In the genomic region with DNA sequence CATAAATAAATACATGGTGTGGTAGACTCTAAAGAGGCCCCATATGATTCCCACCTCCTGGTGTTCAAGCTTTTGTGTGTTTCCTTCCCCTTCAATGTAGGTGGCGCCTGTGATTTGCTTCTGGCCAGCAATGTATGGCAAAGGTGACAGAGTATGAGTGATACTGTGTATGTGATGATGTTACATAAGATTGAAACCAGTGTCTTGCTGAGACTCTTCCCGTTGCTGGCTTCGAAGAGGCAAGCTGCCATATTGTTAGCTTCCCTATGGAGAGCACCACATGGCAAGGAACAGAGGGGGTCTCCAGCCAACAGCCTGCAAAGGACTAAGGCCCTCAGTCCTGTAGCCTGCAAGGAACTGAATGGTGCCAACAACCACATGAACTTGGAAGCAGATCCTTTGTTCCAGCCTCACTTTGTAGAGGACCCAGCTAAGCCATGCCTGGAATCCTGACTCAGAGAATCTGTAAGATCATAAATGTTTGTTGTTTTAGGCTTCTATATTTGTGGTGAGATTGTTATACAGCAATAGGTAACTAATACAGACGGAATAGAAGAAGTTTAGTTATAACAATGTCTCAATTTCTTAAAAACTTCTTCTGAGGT, we compare ENCODE assay signal across 10 cellular contexts. TPM values are rescaled to one million over a fixed set of nuclear protein-coding genes. Genes with fewer than 3 reads are reported as not detected.
DNase-seq lines count a peak whose midpoint lies in the region; ATAC-seq and TF ChIP-seq lines count a peak whose summit lies in the region.
"Had no signal": no experiment of that assay in that cellular context is flagged by ENCODE, and none has a peak within 500 bp of the region (broad histone marks: within the 10 kb centered on the region; RNA-seq: fewer than 3 reads in every experiment).

No MANE protein-coding gene starts in this region.

- peaks cover 31% of the 10 kb centered on the region for H3K4me1 ChIP-seq in osteoblast (ENCODE audit: insufficient read depth, low read length)

- peaks cover 51% of the 10 kb centered on the region for H3K4me1 Mint-ChIP-seq in activated naive CD8-positive, alpha-beta T cell treated with anti-CD3 and anti-CD28 coated beads, Interleukin-2, amount 50 U/mL, for 24 hours

- ATAC-seq in activated naive CD8-positive, alpha-beta T cell treated with anti-CD3 and anti-CD28 coated beads, Interleukin-2, amount 50 U/mL, for 24 hours: no peak
- ATAC-seq in GM18520 (IDR thresholded peaks at IDR 0.05; ENCODE audit: unreplicated experiment) (no peak), HG03457 (IDR thresholded peaks at IDR 0.05; ENCODE audit: unreplicated experiment) (no peak)

- DNase-seq in SIG-M5 treated with dmso at 0.1 percent for 504 hours (lab: John Stamatoyannopoulos, UW; ENCODE audit: unreplicated experiment) (peak; percentile 64), SIG-M5 (lab: John Stamatoyannopoulos, UW) (no peak), KBM-7 (peak; percentile 47), osteoblast (ENCODE audit: insufficient read length, low spot score, missing footprints) (no peak)
- no peak for DNase-seq in activated naive CD8-positive, alpha-beta T cell treated with anti-CD3 and anti-CD28 coated beads, Interleukin-2, amount 50 U/mL, for 24 hours
- DNase-seq in activated CD8-positive, alpha-beta memory T cell treated with anti-CD3 and anti-CD28 coated beads, Interleukin-2, amount 50 U/mL, for 4 hours: no peak

- no peak overlapping the region for H3K27ac Mint-ChIP-seq in activated naive CD8-positive, alpha-beta T cell treated with anti-CD3 and anti-CD28 coated beads, Interleukin-2, amount 50 U/mL, for 24 hours

- no peaks in the 10 kb centered on the region for H3K27me3 Mint-ChIP-seq in activated naive CD8-positive, alpha-beta T cell treated with anti-CD3 and anti-CD28 coated beads, Interleukin-2, amount 50 U/mL, for 24 hours

- H3K9me3 Mint-ChIP-seq in activated naive CD8-positive, alpha-beta T cell treated with anti-CD3 and anti-CD28 coated beads, Interleukin-2, amount 50 U/mL, for 24 hours: peaks cover 5% of the 10 kb centered on the region

- H3K9me3 ChIP-seq in osteoblast (ENCODE audit: low read depth, low read length): no peaks in the 10 kb centered on the region
- H3K9me3 ChIP-seq: SJSA1, thoracic aorta had no signal

- peaks cover 23% of the 10 kb centered on the region for H4K20me1 ChIP-seq in osteoblast (ENCODE audit: insufficient read depth, low read length)

- H3K4me2 ChIP-seq in osteoblast (ENCODE audit: insufficient read depth, low read length): peak overlapping the region; percentile 28

- TF ChIP-seq CTCF in osteoblast (IDR thresholded peaks at IDR 0.05; ENCODE audit: extremely low read depth, low read depth, low read length): no peak

- H3K4me3 ChIP-seq in osteoblast (ENCODE audit: insufficient read depth, low read length): no peak overlapping the region

- peaks cover 58% of the 10 kb centered on the region for H3K79me2 ChIP-seq in osteoblast (ENCODE audit: insufficient read depth, low read length)

- in situ Hi-C loops in KBM-7 (cut with MboI; ENCODE audit: low pct_unique_long_range_greater_than_20kb, low sequenced_read_pairs): loop anchor here (25.0 kb wide), 1 partner anchor 191 kb away; no protein-coding TSS in a partner anchor

- H3K36me3 Mint-ChIP-seq in activated naive CD8-positive, alpha-beta T cell treated with anti-CD3 and anti-CD28 coated beads, Interleukin-2, amount 50 U/mL, for 24 hours (ENCODE audit: low read depth): peaks cover 8% of the 10 kb centered on the region

- no peak overlapping the region for H2AFZ ChIP-seq in osteoblast (ENCODE audit: low read length)

- H3K27ac ChIP-seq in osteoblast (ENCODE audit: low read depth, low read length): no peak overlapping the region
- H3K27ac ChIP-seq: SJSA1 had no signal

- H3K4me3 Mint-ChIP-seq in activated naive CD8-positive, alpha-beta T cell treated with anti-CD3 and anti-CD28 coated beads, Interleukin-2, amount 50 U/mL, for 24 hours: peak overlapping the region; percentile 91

- no peaks in the 10 kb centered on the region for H3K27me3 ChIP-seq in osteoblast (ENCODE audit: insufficient read depth, low read length)
- H3K27me3 ChIP-seq: SJSA1 had no signal

- peaks cover 1% of the 10 kb centered on the region for H3K36me3 ChIP-seq in osteoblast (ENCODE audit: insufficient read depth, low read length)
- H3K36me3 ChIP-seq: thoracic aorta had no signal

RNA-seq across cellular contexts. Expression of a gene that starts 1.7 kb away (rescaled TPM):
- 121 and 128 TPM in 2 replicates for total RNA-seq in osteoblast

Comparison
In these comparisons a context has a peak if more than half of its experiments do, and no peak if none do; other contexts are left out.
1. DNase-seq: peak in SIG-M5 treated with dmso at 0.1 percent for 504 hours (single experiment) and KBM-7 (single experiment); none in SIG-M5 (single experiment), activated naive CD8-positive, alpha-beta T cell treated with anti-CD3 and anti-CD28 coated beads, Interleukin-2, amount 50 U/mL, for 24 hours (single experiment), osteoblast (single experiment) and activated CD8-positive, alpha-beta memory T cell treated with anti-CD3 and anti-CD28 coated beads, Interleukin-2, amount 50 U/mL, for 4 hours (single experiment).